In genomic region chr10:125192005-125192404, GRCh38 we compare ENCODE assay signal across 27 cellular contexts.
"Had no signal": no experiment of that assay in that cellular context is flagged by ENCODE, and none has a peak within 500 bp of the region (broad histone marks: within the 10 kb centered on the region; RNA-seq: fewer than 3 reads in every experiment).

No MANE protein-coding gene starts in this region.

- H3K9me3 ChIP-seq: esophagus squamous epithelium, gastroesophageal sphincter had no signal

- H3K36me3 ChIP-seq: brain microvascular endothelial cell, esophagus squamous epithelium, gastroesophageal sphincter had no signal

- H3K4me3 ChIP-seq: esophagus squamous epithelium, gastroesophageal sphincter had no signal

- H3K4me1 ChIP-seq: esophagus squamous epithelium, gastroesophageal sphincter had no signal

- H3K27me3 ChIP-seq: brain microvascular endothelial cell, gastroesophageal sphincter had no signal

- DNase-seq: activated CD4-positive, alpha-beta memory T cell treated with anti-CD3 and anti-CD28 coated beads, Interleukin-2, amount 10 ng/mL, durations not matched to agents 7 days and 5 days; activated CD4-positive, alpha-beta T cell treated with anti-CD3 and anti-CD28 coated beads for 36 hours; activated CD4-positive, alpha-beta T cell treated with anti-CD3 and anti-CD28 coated beads, Interleukin-2, amount 10 ng/mL, durations not matched to agents 7 days and 5 days; activated CD4-positive, alpha-beta T cell treated with anti-CD3 and anti-CD28 coated beads, Interleukin-2, amount 50 U/mL, for 4 hours; activated CD4-positive, CD25-positive, alpha-beta regulatory T cell; activated CD4-positive, CD25-positive, alpha-beta regulatory T cell treated with anti-CD3 and anti-CD28 coated beads, Interleukin-2, amount 50 U/mL, for 72 hours; activated effector memory CD4-positive, alpha-beta T cell treated with Interleukin-2 at 50 U/mL for 16 hours; activated gamma-delta T cell treated with Interleukin-2 at 50 U/mL for 16 hours; activated naive CD4-positive, alpha-beta T cell treated with anti-CD3 and anti-CD28 coated beads, Interleukin-2, amount 50 U/mL, for 16 hours; activated naive CD4-positive, alpha-beta T cell treated with Interleukin-2 at 50 U/mL for 16 hours; activated T-cell treated with anti-CD3 and anti-CD28 coated beads, Interleukin-2, amount 50 U/mL, for 4 hours; amniotic stem cell; anterior cingulate cortex; brain microvascular endothelial cell; caudate nucleus; effector CD8-positive, alpha-beta T cell; esophagus squamous epithelium; foreskin melanocyte; T-helper 2 cell had no signal

- H3K27ac ChIP-seq: brain microvascular endothelial cell, epithelial cell of prostate, esophagus squamous epithelium, gastroesophageal sphincter had no signal

- ATAC-seq: activated CD4-positive, alpha-beta T cell treated with anti-CD3 and anti-CD28 coated beads for 36 hours; activated T-cell treated with anti-CD3 and anti-CD28 coated beads, Interleukin-2, amount 50 U/mL, for 4 hours; activated T-helper 17 cell treated with anti-CD3 and anti-CD28 coated beads, Interleukin-2, amount 50 U/mL, for 72 hours; gastroesophageal sphincter had no signal

- FAIRE-seq: astrocyte, bronchial epithelial cell, colon, endometrium, endothelial cell of umbilical vein had no signal
